10 cellular contexts compared by ENCODE assay signal in the genomic region with DNA sequence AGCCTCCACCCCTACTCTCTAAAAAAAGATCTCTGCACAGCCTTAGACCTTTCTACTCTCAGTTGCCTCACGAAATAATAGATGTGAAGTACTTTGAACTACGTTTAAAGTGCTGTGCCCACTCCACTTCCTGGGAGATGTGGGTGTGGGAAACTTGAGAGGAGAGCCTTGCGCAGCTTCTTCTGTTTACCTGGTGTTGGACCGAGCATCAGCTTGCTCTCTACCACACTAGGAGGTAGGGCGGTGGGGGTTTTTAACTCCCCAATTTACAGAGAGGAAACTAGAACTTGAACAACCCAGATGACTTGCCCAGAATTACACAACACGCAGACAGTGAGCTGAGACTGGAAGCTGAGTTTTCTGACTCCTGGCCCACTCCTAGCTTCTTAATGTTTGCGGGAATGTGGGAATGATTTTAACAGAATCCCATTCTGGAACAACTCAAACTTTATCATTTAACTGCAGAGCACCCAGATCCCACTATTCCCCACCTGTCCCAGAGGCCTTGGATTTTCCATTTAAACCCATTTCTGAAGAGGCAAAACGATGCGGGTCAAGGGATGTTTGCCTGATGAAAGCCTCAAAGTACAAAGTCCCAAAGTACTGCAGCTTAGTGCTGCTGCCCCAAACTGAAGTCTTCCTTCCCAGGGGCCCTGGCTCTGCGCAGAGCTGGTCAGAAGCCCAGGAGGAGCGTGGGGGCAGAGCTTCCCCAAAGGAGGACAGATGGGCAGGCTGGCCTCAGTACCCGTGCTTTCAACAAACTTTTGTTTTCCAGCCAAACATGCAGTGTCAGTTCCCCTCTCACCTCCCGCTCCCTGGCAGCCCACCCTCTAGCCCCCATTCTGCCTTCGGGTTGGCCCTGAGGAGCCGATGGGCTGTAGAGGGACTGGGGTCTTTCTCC. TPM values are rescaled to one million over a fixed set of nuclear protein-coding genes. Genes with fewer than 3 reads are reported as not detected.
DNase-seq lines count a peak whose midpoint lies in the region; ATAC-seq lines count a peak whose summit lies in the region.
"Had no signal": no experiment of that assay in that cellular context is flagged by ENCODE, and none has a peak within 500 bp of the region (broad histone marks: within the 10 kb centered on the region; RNA-seq: fewer than 3 reads in every experiment).

No MANE protein-coding gene starts in this region.

- H3K27me3 Mint-ChIP-seq in activated CD4-positive, alpha-beta T cell treated with anti-CD3 and anti-CD28 coated beads, Interleukin-2, amount 10 ng/mL, durations not matched to agents 7 days and 5 days = no peaks in the 10 kb centered on the region

- CTCF ChIA-PET in activated CD4-positive, alpha-beta T cell treated with anti-CD3 and anti-CD28 coated beads, Interleukin-2, amount 10 ng/mL, durations not matched to agents 7 days and 5 days (lab: Charles Lee) = interaction anchor here (0.6 to 10.2 kb wide), 11 partner anchors 8 to 1754 kb away, joined by 3 to 169 read pairs (median 4); a partner anchor contains a TSS

- peak overlapping the region in 1 of 2 donors; percentile 47 for H3K4me3 ChIP-seq in stomach smooth muscle (ENCODE audit: low read length in 2 of 2)

- H3K9ac ChIP-seq in stomach smooth muscle (ENCODE audit: low read length in 2 of 2) = peak overlapping the region in 1 of 2 donors; percentile 36

- peak overlapping the region; percentile 66 for H3K4me3 Mint-ChIP-seq in activated CD4-positive, alpha-beta T cell treated with anti-CD3 and anti-CD28 coated beads, Interleukin-2, amount 10 ng/mL, durations not matched to agents 7 days and 5 days

- peak overlapping the region; percentile 95 for H3K27ac Mint-ChIP-seq in activated CD4-positive, alpha-beta T cell treated with anti-CD3 and anti-CD28 coated beads, Interleukin-2, amount 10 ng/mL, durations not matched to agents 7 days and 5 days

- H3K36me3 Mint-ChIP-seq in activated CD4-positive, alpha-beta T cell treated with anti-CD3 and anti-CD28 coated beads, Interleukin-2, amount 10 ng/mL, durations not matched to agents 7 days and 5 days (ENCODE audit: low read depth) = no peaks in the 10 kb centered on the region

- intact Hi-C loops in head of caudate nucleus (cut with DNase I) = no loop called here

- H3K27me3 ChIP-seq in stomach smooth muscle (ENCODE audit: control insufficient read depth in 1 of 2, insufficient read depth in 2 of 2, low read length in 2 of 2) = no peaks in the 10 kb centered on the region

- POLR2A ChIA-PET in activated CD4-positive, alpha-beta T cell treated with anti-CD3 and anti-CD28 coated beads, Interleukin-2, amount 10 ng/mL, durations not matched to agents 7 days and 5 days (lab: Charles Lee) = interaction anchor here (0.6 to 3.2 kb wide), 3 partner anchors 9 to 17 kb away, joined by 4 to 10 read pairs (median 4); no protein-coding TSS in a partner anchor

- H3K9me3 ChIP-seq in stomach smooth muscle (ENCODE audit: control insufficient read depth in 2 of 2, low read length in 2 of 2) = no peaks in the 10 kb centered on the region

- H3K4me1 ChIP-seq in stomach smooth muscle (ENCODE audit: control insufficient read depth, insufficient read depth, low read length) = peaks cover 59% of the 10 kb centered on the region

- ATAC-seq in GM18517 (IDR thresholded peaks at IDR 0.05; ENCODE audit: unreplicated experiment) = no peak
- no peak for ATAC-seq in HG03095 (IDR thresholded peaks at IDR 0.05; ENCODE audit: unreplicated experiment)

- no peaks in the 10 kb centered on the region for H3K9me3 Mint-ChIP-seq in activated CD4-positive, alpha-beta T cell treated with anti-CD3 and anti-CD28 coated beads, Interleukin-2, amount 10 ng/mL, durations not matched to agents 7 days and 5 days

- peak overlapping the region; percentile 95 for H3K27ac ChIP-seq in stomach smooth muscle (ENCODE audit: low read length)
- H3K27ac ChIP-seq: epithelial cell of prostate had no signal

- peak; percentile 52 for DNase-seq in NCI-H510A treated with DMSO at 0.1 percent for 48 hours (lab: John Stamatoyannopoulos, UW)
- DNase-seq in NCI-H510A (lab: John Stamatoyannopoulos, UW) = no peak
- DNase-seq in activated CD4-positive, alpha-beta T cell treated with anti-CD3 and anti-CD28 coated beads, Interleukin-2, amount 10 ng/mL, durations not matched to agents 7 days and 5 days = peak; percentile 73
- peak in 26 of 42 donors; percentile 16 to 67 (median 44) for DNase-seq in head of caudate nucleus
- no peak for DNase-seq in AG08396 (ENCODE audit: low spot score)

- peaks cover 91% of the 10 kb centered on the region for H3K4me1 Mint-ChIP-seq in activated CD4-positive, alpha-beta T cell treated with anti-CD3 and anti-CD28 coated beads, Interleukin-2, amount 10 ng/mL, durations not matched to agents 7 days and 5 days

- no peaks in the 10 kb centered on the region for H3K36me3 ChIP-seq in stomach smooth muscle (ENCODE audit: control insufficient read depth in 2 of 2, insufficient read depth in 2 of 2, low read length in 2 of 2)

RNA-seq across cellular contexts. Expression of a gene that starts 19.0 kb away (rescaled TPM):
- total RNA-seq in activated CD4-positive, alpha-beta T cell treated with anti-CD3 and anti-CD28 coated beads, Interleukin-2, amount 10 ng/mL, durations not matched to agents 7 days and 5 days = 10 to 100 TPM; 73.6 to 82.3 TPM

RNA-seq across cellular contexts. Expression of a gene that starts 26.6 kb away (rescaled TPM):
- not detected for total RNA-seq in activated CD4-positive, alpha-beta T cell treated with anti-CD3 and anti-CD28 coated beads, Interleukin-2, amount 10 ng/mL, durations not matched to agents 7 days and 5 days
- total RNA-seq: M059J had no signal

Comparison
In these comparisons a context has a peak if more than half of its experiments do, and no peak if none do; other contexts are left out.
1. DNase-seq: peak in NCI-H510A treated with DMSO at 0.1 percent for 48 hours (single experiment), activated CD4-positive, alpha-beta T cell treated with anti-CD3 and anti-CD28 coated beads, Interleukin-2, amount 10 ng/mL, durations not matched to agents 7 days and 5 days (single experiment) and head of caudate nucleus (26 of 42); none in NCI-H510A (single experiment) and AG08396 (single experiment).